ENCODE assay signal across 8 cellular contexts in genomic region chr11:70271635-70271953, GRCh38. TPM values are rescaled to one million over a fixed set of nuclear protein-coding genes. Genes with fewer than 3 reads are reported as not detected.
DNase-seq lines count a peak whose midpoint lies in the region; ATAC-seq and TF ChIP-seq lines count a peak whose summit lies in the region.

No MANE protein-coding gene starts in this region.

- H3K4me1 ChIP-seq in rectal smooth muscle tissue (ENCODE audit: control insufficient read depth, insufficient read depth, low read length), result peaks cover 10% of the 10 kb centered on the region

- peaks cover 5% of the 10 kb centered on the region for H3K36me3 ChIP-seq in rectal smooth muscle tissue (ENCODE audit: control insufficient read depth, insufficient read depth, low read length)

- peak overlapping the region; percentile 81 to 91 (median 88) for H3K4me3 Mint-ChIP-seq in T-cell

- H3K27ac Mint-ChIP-seq in T-cell, result peak overlapping the region; percentile 60 to 71

- H3K27me3 Mint-ChIP-seq in T-cell, result peaks cover 3 to 8% of the 10 kb centered on the region in 2 donors

- H3K36me3 Mint-ChIP-seq in T-cell, result peaks cover 27% of the 10 kb centered on the region

- no peak overlapping the region for H3K9ac ChIP-seq in rectal smooth muscle tissue (ENCODE audit: low read length)

- POLR2A ChIA-PET in T-cell (lab: Charles Lee), result no interaction called here

- H3K4me1 Mint-ChIP-seq in T-cell, result peaks cover 54 to 57% (median 55%) of the 10 kb centered on the region in 3 donors

- no peak for ATAC-seq in T-cell (replicated peaks in 1 of 4)
- ATAC-seq in HG03469 (IDR thresholded peaks at IDR 0.05; ENCODE audit: unreplicated experiment), result no peak
- ATAC-seq in HG02885 (IDR thresholded peaks at IDR 0.05; ENCODE audit: poor library complexity, unreplicated experiment), result no peak

- H3K4me3 ChIP-seq in GM12864 (ENCODE audit: low read depth, low read length), result peak overlapping the region; percentile 91
- H3K4me3 ChIP-seq in foreskin fibroblast (ENCODE audit: low read depth in 1 of 2, low read length in 2 of 2), result peak overlapping the region; percentile 76 to 87
- peak overlapping the region; percentile 73 for H3K4me3 ChIP-seq in rectal smooth muscle tissue (ENCODE audit: low read length)

- no peak overlapping the region for H3K27ac ChIP-seq in rectal smooth muscle tissue (ENCODE audit: low read depth, low read length)

- H3K27me3 ChIP-seq in rectal smooth muscle tissue (ENCODE audit: control insufficient read depth, insufficient read depth, low read length), result no peaks in the 10 kb centered on the region

- CTCF ChIA-PET in T-cell (lab: Charles Lee), result no interaction called here

- H3K9me3 Mint-ChIP-seq in T-cell, result no peaks in the 10 kb centered on the region

- DNase-seq in GM12864 (ENCODE audit: low read depth), result no peak
- DNase-seq in T-cell, result no peak
- DNase-seq in foreskin fibroblast, result no peak
- no peak for DNase-seq in central memory CD4-positive, alpha-beta T cell
- DNase-seq in NCI-H524 (lab: John Stamatoyannopoulos, UW), result no peak

- no peak for TF ChIP-seq CTCF in GM12864 (IDR thresholded peaks at IDR 0.05; ENCODE audit: low read depth, low read length, missing control alignments)
- TF ChIP-seq CTCF in foreskin fibroblast (IDR thresholded peaks at IDR 0.05; ENCODE audit: low read depth, low read length), result no peak

RNA-seq across cellular contexts. Expression of gene PPFIA1, which starts 1.1 kb away (rescaled TPM):
- total RNA-seq in T-cell, result 10 to 100 TPM; 41.0 to 50.7 (median 49.6) TPM
